17 cellular contexts compared by ENCODE assay signal in genomic region chr2:98484121-98484557, GRCh38. TPM values are rescaled to one million over a fixed set of nuclear protein-coding genes. Genes with fewer than 3 reads are reported as not detected.
A peak's percentile ranks its signal among the peaks of the same experiment; 100 is the strongest.
DNase-seq lines count a peak whose midpoint lies in the region; ATAC-seq, FAIRE-seq and TF ChIP-seq lines count a peak whose summit lies in the region.
"Had no signal": no experiment of that assay in that cellular context is flagged by ENCODE, and none has a peak within 500 bp of the region (broad histone marks: within the 10 kb centered on the region; RNA-seq: fewer than 3 reads in every experiment).

No MANE protein-coding gene starts in this region.

- H3K36me3 ChIP-seq in astrocyte (ENCODE audit: insufficient read depth, low read length) (no peaks in the 10 kb centered on the region), neutrophil (no peaks in the 10 kb centered on the region)
- H3K36me3 ChIP-seq: MG63, SJSA1, suprapubic skin, WERI-Rb-1 had no signal

- no peak overlapping the region for H2AFZ ChIP-seq in astrocyte (ENCODE audit: low read depth, low read length)

- H3K9ac ChIP-seq in astrocyte (ENCODE audit: low read length) = no peak overlapping the region

- H3K4me1 Mint-ChIP-seq in astrocyte (ENCODE audit: low read depth, unreplicated experiment) = peaks cover 22% of the 10 kb centered on the region

- H3K27ac ChIP-seq in astrocyte (ENCODE audit: low read depth, low read length) (no peak overlapping the region), neutrophil (peak overlapping the region; percentile 2)
- H3K27ac ChIP-seq: HL-60, SJSA1, suprapubic skin, WERI-Rb-1 had no signal

- no peaks in the 10 kb centered on the region for H3K9me3 Mint-ChIP-seq in astrocyte (ENCODE audit: unreplicated experiment)
- H3K9me3 Mint-ChIP-seq: nephron progenitor cell had no signal

- peak; percentile 34 to 53 for DNase-seq in NCI-H526 (lab: John Stamatoyannopoulos, UW)
- no peak for DNase-seq in NCI-H526 treated with DMSO at 0.1 percent for 48 hours (lab: John Stamatoyannopoulos, UW)
- DNase-seq in HuH-7.5 (ENCODE audit: low spot score) = peak; percentile 78
- DNase-seq in astrocyte (ENCODE audit: low read depth) = no peak
- DNase-seq in left ventricle myocardium superior = no peak
- no peak for DNase-seq in NCI-H748 (lab: John Stamatoyannopoulos, UW; ENCODE audit: unreplicated experiment)
- DNase-seq: central memory CD4-positive, alpha-beta T cell; MG63; nephron progenitor cell; WERI-Rb-1 had no signal

- H3K27me3 ChIP-seq in astrocyte (ENCODE audit: insufficient read depth, low read length) (no peaks in the 10 kb centered on the region), neutrophil (no peaks in the 10 kb centered on the region)
- H3K27me3 ChIP-seq: MG63, SJSA1, suprapubic skin had no signal

- TF ChIP-seq CTCF in astrocyte (IDR thresholded peaks at IDR 0.05; ENCODE audit: insufficient read depth, low read depth, low read length) (no peak), neutrophil (IDR thresholded peaks at IDR 0.05) (no peak)

- no peaks in the 10 kb centered on the region for H3K27me3 Mint-ChIP-seq in astrocyte (ENCODE audit: low read depth, unreplicated experiment)

- FAIRE-seq in astrocyte (lab: Jason Lieb, UNC) = no peak
- FAIRE-seq: D721Med had no signal

- H3K9me3 ChIP-seq in astrocyte (ENCODE audit: insufficient read depth, low read depth, low read length) (no peaks in the 10 kb centered on the region), neutrophil (no peaks in the 10 kb centered on the region)
- H3K9me3 ChIP-seq: MG63, SJSA1, suprapubic skin had no signal

- no peak overlapping the region for H3K4me3 ChIP-seq in astrocyte (ENCODE audit: insufficient read depth, low read depth, low read length)
- no peak overlapping the region for H3K4me3 ChIP-seq in neutrophil (ENCODE audit: low read depth in 1 of 2, low read length in 1 of 2)
- H3K4me3 ChIP-seq: MG63, SJSA1, suprapubic skin had no signal

- peak overlapping the region; percentile 50 for H3K27ac Mint-ChIP-seq in astrocyte (ENCODE audit: unreplicated experiment)
- H3K27ac Mint-ChIP-seq: nephron progenitor cell had no signal

- no peak overlapping the region for H3K4me3 Mint-ChIP-seq in astrocyte (ENCODE audit: unreplicated experiment)
- H3K4me3 Mint-ChIP-seq: nephron progenitor cell had no signal

- peaks cover 84% of the 10 kb centered on the region for H4K20me1 ChIP-seq in astrocyte (ENCODE audit: insufficient read depth, low read length)

- peaks cover 14% of the 10 kb centered on the region for H3K4me1 ChIP-seq in astrocyte (ENCODE audit: insufficient read depth, low read length)
- H3K4me1 ChIP-seq in neutrophil (ENCODE audit: control insufficient read depth in 1 of 2, insufficient read depth in 1 of 2, low read depth in 1 of 2, low read length in 1 of 2) = peaks cover 44 to 69% of the 10 kb centered on the region in 2 experiments
- H3K4me1 ChIP-seq: SJSA1 had no signal

- intact Hi-C loops in left ventricle myocardium superior (cut with micrococcal nuclease) = no loop called here

- H3K36me3 Mint-ChIP-seq in astrocyte (ENCODE audit: low read depth, unreplicated experiment) = no peaks in the 10 kb centered on the region

- H3K4me2 ChIP-seq in astrocyte (ENCODE audit: low read length) = no peak overlapping the region

- ATAC-seq in left ventricle myocardium superior (no peak), GM21825 (IDR thresholded peaks at IDR 0.05; ENCODE audit: unreplicated experiment) (no peak)
- ATAC-seq: esophagus mucosa had no signal

- H3K79me2 ChIP-seq in astrocyte (ENCODE audit: insufficient read depth, low read length) = peaks cover 42% of the 10 kb centered on the region

RNA-seq across cellular contexts. Expression of gene INPP4A, which starts 39.5 kb away (rescaled TPM):
- total RNA-seq in astrocyte = 19.4 and 23.4 TPM in 2 replicates
- total RNA-seq in left ventricle myocardium superior = 16.3 TPM

Comparison
In these comparisons a context has a peak if more than half of its experiments do, and no peak if none do; other contexts are left out.
1. DNase-seq: peak in NCI-H526 (2 of 2) and HuH-7.5 (single experiment); none in NCI-H526 treated with DMSO at 0.1 percent for 48 hours (single experiment), astrocyte (single experiment), left ventricle myocardium superior (single experiment) and NCI-H748 (single experiment).